In genomic region chrX:119753639-119754257, GRCh38 we compare ENCODE assay signal across 8 cellular contexts. TPM values are rescaled to one million over a fixed set of nuclear protein-coding genes. Genes with fewer than 3 reads are reported as not detected.
DNase-seq lines count a peak whose midpoint lies in the region; ATAC-seq, FAIRE-seq and TF ChIP-seq lines count a peak whose summit lies in the region.

No MANE protein-coding gene starts in this region.

- H3K4me1 Mint-ChIP-seq in astrocyte (ENCODE audit: low read depth, unreplicated experiment) = peaks cover 8% of the 10 kb centered on the region

- H3K9me3 ChIP-seq in Karpas-422 (ENCODE audit: low read length) = no peaks in the 10 kb centered on the region
- no peaks in the 10 kb centered on the region for H3K9me3 ChIP-seq in SJCRH30 (replicated peaks)
- no peaks in the 10 kb centered on the region for H3K9me3 ChIP-seq in astrocyte (ENCODE audit: insufficient read depth, low read depth, low read length)
- no peaks in the 10 kb centered on the region for H3K9me3 ChIP-seq in tibial artery

- H4K20me1 ChIP-seq in Karpas-422 (ENCODE audit: insufficient read depth, low read depth, low read length) (no peaks in the 10 kb centered on the region), astrocyte (ENCODE audit: insufficient read depth, low read length) (no peaks in the 10 kb centered on the region)

- H3K36me3 Mint-ChIP-seq in astrocyte (ENCODE audit: low read depth, unreplicated experiment) = no peaks in the 10 kb centered on the region

- H3K9ac ChIP-seq in Karpas-422 (ENCODE audit: low read length) (no peak overlapping the region), astrocyte (ENCODE audit: low read length) (no peak overlapping the region)

- ATAC-seq in HG02571 (IDR thresholded peaks at IDR 0.05; ENCODE audit: unreplicated experiment) = no peak

- H3K4me3 Mint-ChIP-seq in astrocyte (ENCODE audit: unreplicated experiment) = no peak overlapping the region

- H3K27me3 ChIP-seq in Karpas-422 (ENCODE audit: low read length) (no peaks in the 10 kb centered on the region), SJCRH30 (no peaks in the 10 kb centered on the region), astrocyte (ENCODE audit: insufficient read depth, low read length) (no peaks in the 10 kb centered on the region), tibial artery (no peaks in the 10 kb centered on the region)

- peaks cover 6% of the 10 kb centered on the region for H3K27me3 Mint-ChIP-seq in astrocyte (ENCODE audit: low read depth, unreplicated experiment)

- no peaks in the 10 kb centered on the region for H3K79me2 ChIP-seq in Karpas-422 (ENCODE audit: low read length)
- no peaks in the 10 kb centered on the region for H3K79me2 ChIP-seq in astrocyte (ENCODE audit: insufficient read depth, low read length)

- intact Hi-C loops in tibial artery (cut with DNase I; ENCODE audit: low total_unique reads) = no loop called here

- H3K4me3 ChIP-seq in Karpas-422 (ENCODE audit: low read length) (no peak overlapping the region), SJCRH30 (no peak overlapping the region), astrocyte (ENCODE audit: insufficient read depth, low read depth, low read length) (no peak overlapping the region), tibial artery (no peak overlapping the region)

- TF ChIP-seq CTCF in astrocyte (IDR thresholded peaks at IDR 0.05; ENCODE audit: insufficient read depth, low read depth, low read length) = peak; percentile 47
- TF ChIP-seq CTCF in tibial artery (IDR thresholded peaks at IDR 0.05) = peak in 1 of 2 experiments; percentile 23

- H3K36me3 ChIP-seq in Karpas-422 (ENCODE audit: insufficient read depth, low read length) (no peaks in the 10 kb centered on the region), SJCRH30 (no peaks in the 10 kb centered on the region), astrocyte (ENCODE audit: insufficient read depth, low read length) (no peaks in the 10 kb centered on the region), tibial artery (no peaks in the 10 kb centered on the region)

- H3K27ac ChIP-seq in Karpas-422 (ENCODE audit: low read length) (no peak overlapping the region), SJCRH30 (no peak overlapping the region), astrocyte (ENCODE audit: low read depth, low read length) (no peak overlapping the region), tibial artery (no peak overlapping the region)

- H3K9me2 ChIP-seq in Karpas-422 (replicated peaks; ENCODE audit: insufficient read depth, low read length) = no peaks in the 10 kb centered on the region

- DNase-seq in Daoy (ENCODE audit: low read depth) (peak; percentile 30), Karpas-422 (peak; percentile 84), SJCRH30 (peak; percentile 45 to 80), astrocyte (ENCODE audit: low read depth) (no peak), medulla oblongata (ENCODE audit: extremely low spot score) (peak; percentile 24), tibial artery (no peak), NCI-H2171 treated with DMSO at 0.1 percent for 48 hours (lab: John Stamatoyannopoulos, UW) (no peak)

- H3K9me3 Mint-ChIP-seq in astrocyte (ENCODE audit: unreplicated experiment) = no peaks in the 10 kb centered on the region

- H3K4me1 ChIP-seq in Karpas-422 (ENCODE audit: low read length) (peaks cover 25% of the 10 kb centered on the region), SJCRH30 (peaks cover 17% of the 10 kb centered on the region), astrocyte (ENCODE audit: insufficient read depth, low read length) (peaks cover 3% of the 10 kb centered on the region), tibial artery (peaks cover 0 to 11% (median 3%) of the 10 kb centered on the region in 4 donors)

- no peak for FAIRE-seq in astrocyte (lab: Jason Lieb, UNC)

- no peak overlapping the region for H3K27ac Mint-ChIP-seq in astrocyte (ENCODE audit: unreplicated experiment)

- H2AFZ ChIP-seq in Karpas-422 (ENCODE audit: low read length) = no peak overlapping the region
- no peak overlapping the region for H2AFZ ChIP-seq in astrocyte (ENCODE audit: low read depth, low read length)

- H3K4me2 ChIP-seq in Karpas-422 (ENCODE audit: low read depth, low read length, poor library complexity, severe bottlenecking) = no peak overlapping the region
- no peak overlapping the region for H3K4me2 ChIP-seq in astrocyte (ENCODE audit: low read length)

RNA-seq across cellular contexts. Expression of gene SOWAHD, which starts 4.6 kb away (rescaled TPM):
- 0.17 TPM in 1 of 2 replicates, not detected in the other for total RNA-seq in Daoy (2014; rRNA removed; shearing (Covaris generic))
- not detected in 2 replicates for total RNA-seq in Karpas-422 (2014; rRNA removed; shearing (Covaris generic); ENCODE audit: low replicate concordance)
- total RNA-seq in SJCRH30 (2014; rRNA removed; shearing (Covaris generic)) = not detected in 2 replicates
- total RNA-seq in astrocyte = 0.54 TPM in 1 of 2 replicates, not detected in the other

RNA-seq across cellular contexts. Expression of gene RPL39, which starts 37.7 kb away (rescaled TPM):
- total RNA-seq in Daoy (2014; rRNA removed; shearing (Covaris generic)) = 2,217 and 4,418 TPM in 2 replicates
- total RNA-seq in Karpas-422 (2014; rRNA removed; shearing (Covaris generic); ENCODE audit: low replicate concordance) = 1,763 and 3,006 TPM in 2 replicates
- 7,998 and 9,259 TPM in 2 replicates for total RNA-seq in SJCRH30 (2014; rRNA removed; shearing (Covaris generic))
- total RNA-seq in astrocyte = 1,404 and 1,492 TPM in 2 replicates

Comparison
In these comparisons a context has a peak if more than half of its experiments do, and no peak if none do; other contexts are left out.
1. DNase-seq: peak in Daoy (single experiment), Karpas-422 (single experiment), SJCRH30 (2 of 2) and medulla oblongata (single experiment); none in astrocyte (single experiment), tibial artery (0 of 2) and NCI-H2171 treated with DMSO at 0.1 percent for 48 hours (single experiment).